In the genomic region with DNA sequence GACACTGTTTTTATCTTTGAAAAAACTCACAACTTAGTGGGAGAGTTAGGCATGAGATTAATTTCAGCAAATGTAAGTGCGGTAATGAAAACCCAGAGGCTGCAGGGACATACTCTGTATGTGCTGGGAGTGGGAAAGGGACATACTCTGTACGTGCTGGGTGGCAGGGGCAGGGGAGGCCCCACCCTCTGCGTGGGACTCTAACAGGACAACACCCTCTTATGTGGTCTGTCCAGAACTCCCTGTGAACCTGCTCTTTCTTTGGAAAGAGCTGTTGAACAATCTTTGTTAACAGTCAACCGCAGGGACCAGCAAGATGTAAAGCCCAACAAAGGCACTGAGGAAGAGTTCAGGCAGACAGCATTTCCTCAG, we compare ENCODE assay signal across 1 cellular context.
TF ChIP-seq lines count a peak whose summit lies in the region.

No MANE protein-coding gene starts in this region.

TF ChIP-seq in IMR-90, 13 proteins besides CTCF, POLR2A, EP300 and RAD21:
- TF ChIP-seq, protein P1, sequence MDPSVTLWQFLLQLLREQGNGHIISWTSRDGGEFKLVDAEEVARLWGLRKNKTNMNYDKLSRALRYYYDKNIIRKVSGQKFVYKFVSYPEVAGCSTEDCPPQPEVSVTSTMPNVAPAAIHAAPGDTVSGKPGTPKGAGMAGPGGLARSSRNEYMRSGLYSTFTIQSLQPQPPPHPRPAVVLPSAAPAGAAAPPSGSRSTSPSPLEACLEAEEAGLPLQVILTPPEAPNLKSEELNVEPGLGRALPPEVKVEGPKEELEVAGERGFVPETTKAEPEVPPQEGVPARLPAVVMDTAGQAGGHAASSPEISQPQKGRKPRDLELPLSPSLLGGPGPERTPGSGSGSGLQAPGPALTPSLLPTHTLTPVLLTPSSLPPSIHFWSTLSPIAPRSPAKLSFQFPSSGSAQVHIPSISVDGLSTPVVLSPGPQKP (IDR thresholded peaks at IDR 0.05; ENCODE audit: borderline replicate concordance, low read depth, low read length) = no peak
- TF ChIP-seq RFX5 (IDR thresholded peaks at IDR 0.05; ENCODE audit: low read depth, low read length) = no peak
- no peak for TF ChIP-seq SMC3 (IDR thresholded peaks at IDR 0.05; ENCODE audit: low read depth, low read length)
- TF ChIP-seq CEBPB (IDR thresholded peaks at IDR 0.05; ENCODE audit: low read depth, low read length) = no peak
